ENCODE assay signal across 1 cellular context in the genomic region with DNA sequence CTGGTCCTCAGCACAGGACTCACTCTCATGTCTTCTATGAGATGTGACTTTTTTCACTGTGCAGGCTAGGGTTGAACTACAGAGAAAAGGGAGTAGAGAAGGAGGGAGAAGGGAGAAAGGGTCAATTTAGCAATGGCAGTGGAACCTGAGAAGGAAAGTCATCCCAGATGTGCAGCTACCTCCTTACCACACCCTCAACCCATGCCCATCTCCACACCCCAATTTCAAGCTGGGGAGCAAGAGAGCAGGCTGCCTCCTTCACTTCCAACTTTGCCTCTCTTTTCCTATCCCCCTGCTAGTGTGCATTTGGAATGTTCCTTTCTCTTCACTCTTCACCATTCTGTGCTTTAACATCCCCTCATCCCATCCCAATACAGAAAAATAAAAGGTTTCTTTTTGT.
TF ChIP-seq lines count a peak whose summit lies in the region.

No MANE protein-coding gene starts in this region.

TF ChIP-seq in HEK293, 187 proteins besides CTCF, POLR2A, EP300 and RAD21 (continued from another document):
- TF ChIP-seq, protein P1, sequence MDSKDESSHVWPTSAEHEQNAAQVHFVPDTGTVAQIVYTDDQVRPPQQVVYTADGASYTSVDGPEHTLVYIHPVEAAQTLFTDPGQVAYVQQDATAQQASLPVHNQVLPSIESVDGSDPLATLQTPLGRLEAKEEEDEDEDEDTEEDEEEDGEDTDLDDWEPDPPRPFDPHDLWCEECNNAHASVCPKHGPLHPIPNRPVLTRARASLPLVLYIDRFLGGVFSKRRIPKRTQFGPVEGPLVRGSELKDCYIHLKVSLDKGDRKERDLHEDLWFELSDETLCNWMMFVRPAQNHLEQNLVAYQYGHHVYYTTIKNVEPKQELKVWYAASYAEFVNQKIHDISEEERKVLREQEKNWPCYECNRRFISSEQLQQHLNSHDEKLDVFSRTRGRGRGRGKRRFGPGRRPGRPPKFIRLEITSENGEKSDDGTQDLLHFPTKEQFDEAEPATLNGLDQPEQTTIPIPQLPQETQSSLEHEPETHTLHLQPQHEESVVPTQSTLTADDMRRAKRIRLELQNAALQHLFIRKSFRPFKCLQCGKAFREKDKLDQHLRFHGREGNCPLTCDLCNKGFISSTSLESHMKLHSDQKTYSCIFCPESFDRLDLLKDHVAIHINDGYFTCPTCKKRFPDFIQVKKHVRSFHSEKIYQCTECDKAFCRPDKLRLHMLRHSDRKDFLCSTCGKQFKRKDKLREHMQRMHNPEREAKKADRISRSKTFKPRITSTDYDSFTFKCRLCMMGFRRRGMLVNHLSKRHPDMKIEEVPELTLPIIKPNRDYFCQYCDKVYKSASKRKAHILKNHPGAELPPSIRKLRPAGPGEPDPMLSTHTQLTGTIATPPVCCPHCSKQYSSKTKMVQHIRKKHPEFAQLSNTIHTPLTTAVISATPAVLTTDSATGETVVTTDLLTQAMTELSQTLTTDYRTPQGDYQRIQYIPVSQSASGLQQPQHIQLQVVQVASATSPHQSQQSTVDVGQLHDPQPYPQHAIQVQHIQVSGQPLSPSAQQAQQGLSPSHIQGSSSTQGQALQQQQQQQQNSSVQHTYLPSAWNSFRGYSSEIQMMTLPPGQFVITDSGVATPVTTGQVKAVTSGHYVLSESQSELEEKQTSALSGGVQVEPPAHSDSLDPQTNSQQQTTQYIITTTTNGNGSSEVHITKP (tag by site-specific recombination; IDR thresholded peaks at IDR 0.05): peak; percentile 90
- no peak for TF ChIP-seq ZNF792 (tag by site-specific recombination; IDR thresholded peaks at IDR 0.05)
- TF ChIP-seq, protein P2, sequence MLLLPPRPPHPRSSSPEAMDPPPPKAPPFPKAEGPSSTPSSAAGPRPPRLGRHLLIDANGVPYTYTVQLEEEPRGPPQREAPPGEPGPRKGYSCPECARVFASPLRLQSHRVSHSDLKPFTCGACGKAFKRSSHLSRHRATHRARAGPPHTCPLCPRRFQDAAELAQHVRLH (tag by site-specific recombination; IDR thresholded peaks at IDR 0.05): no peak
